ENCODE assay signal across 27 cellular contexts in the genomic region with DNA sequence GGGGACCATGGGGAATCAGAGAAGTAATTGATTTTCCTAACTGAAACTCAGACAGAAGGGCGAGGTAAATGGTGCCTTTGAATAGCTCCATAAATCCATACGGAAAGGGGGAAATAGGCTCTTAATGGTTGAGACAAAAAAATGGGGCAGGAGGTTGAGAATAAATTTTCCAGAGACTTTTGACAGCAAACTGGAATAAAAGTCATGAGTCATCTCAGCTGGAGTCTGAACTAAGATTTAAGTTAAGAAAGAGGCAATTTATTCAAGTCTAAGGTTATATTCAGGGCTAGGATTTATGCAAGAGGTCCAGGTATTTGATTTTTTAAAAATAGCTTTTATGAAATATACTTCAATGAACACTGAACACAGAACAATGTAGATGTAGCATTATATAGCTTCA.
"Had no signal": no experiment of that assay in that cellular context is flagged by ENCODE, and none has a peak within 500 bp of the region (broad histone marks: within the 10 kb centered on the region; RNA-seq: fewer than 3 reads in every experiment).

No MANE protein-coding gene starts in this region.

- ATAC-seq: activated T-cell treated with anti-CD3 and anti-CD28 coated beads, Interleukin-2, amount 50 U/mL, for 4 hours; activated T-helper 17 cell treated with anti-CD3 and anti-CD28 coated beads, Interleukin-2, amount 50 U/mL, for 72 hours; body of pancreas; esophagus mucosa; foreskin keratinocyte; gastrocnemius medialis; heart right ventricle; WTC11 had no signal

- H3K9me3 ChIP-seq: body of pancreas, colonic mucosa, gastrocnemius medialis, heart right ventricle had no signal

- H3K36me3 Mint-ChIP-seq: activated naive CD8-positive, alpha-beta T cell; WTC11 had no signal

- H3K4me3 ChIP-seq: body of pancreas, colonic mucosa, gastrocnemius medialis, heart right ventricle had no signal

- H3K27ac Mint-ChIP-seq: activated CD4-positive, alpha-beta memory T cell treated with anti-CD3 and anti-CD28 coated beads, Interleukin-2, amount 10 ng/mL, durations not matched to agents 7 days and 5 days; activated CD4-positive, alpha-beta T cell treated with anti-CD3 and anti-CD28 coated beads, Interleukin-2, amount 10 ng/mL, durations not matched to agents 7 days and 5 days; activated naive CD8-positive, alpha-beta T cell; activated T-helper 17 cell treated with anti-CD3 and anti-CD28 coated beads, Interleukin-2, amount 50 U/mL, for 72 hours; WTC11 had no signal

- H3K27me3 ChIP-seq: body of pancreas, colonic mucosa, gastrocnemius medialis had no signal

- H3K4me1 Mint-ChIP-seq: activated CD4-positive, alpha-beta memory T cell treated with anti-CD3 and anti-CD28 coated beads, Interleukin-2, amount 10 ng/mL, durations not matched to agents 7 days and 5 days; activated CD4-positive, alpha-beta T cell treated with anti-CD3 and anti-CD28 coated beads, Interleukin-2, amount 10 ng/mL, durations not matched to agents 7 days and 5 days; activated T-helper 17 cell treated with anti-CD3 and anti-CD28 coated beads, Interleukin-2, amount 50 U/mL, for 72 hours; WTC11 had no signal

- H3K4me1 ChIP-seq: body of pancreas, colonic mucosa, foreskin keratinocyte, gastrocnemius medialis, heart right ventricle had no signal

- H3K4me3 Mint-ChIP-seq: activated CD4-positive, alpha-beta memory T cell treated with anti-CD3 and anti-CD28 coated beads, Interleukin-2, amount 10 ng/mL, durations not matched to agents 7 days and 5 days; activated CD4-positive, alpha-beta T cell treated with anti-CD3 and anti-CD28 coated beads, Interleukin-2, amount 10 ng/mL, durations not matched to agents 7 days and 5 days; activated naive CD8-positive, alpha-beta T cell; activated T-cell treated with anti-CD3 and anti-CD28 coated beads, Interleukin-2, amount 50 U/mL, for 4 hours; activated T-helper 17 cell treated with anti-CD3 and anti-CD28 coated beads, Interleukin-2, amount 50 U/mL, for 72 hours; WTC11 had no signal

- DNase-seq: activated CD4-positive, alpha-beta memory T cell treated with anti-CD3 and anti-CD28 coated beads, Interleukin-2, amount 10 ng/mL, durations not matched to agents 7 days and 5 days; activated CD4-positive, alpha-beta T cell treated with anti-CD3 and anti-CD28 coated beads for 1 hour; activated CD4-positive, alpha-beta T cell treated with anti-CD3 and anti-CD28 coated beads for 4 hours; activated CD4-positive, alpha-beta T cell treated with anti-CD3 and anti-CD28 coated beads, Interleukin-2, amount 10 ng/mL, durations not matched to agents 7 days and 5 days; activated CD4-positive, alpha-beta T cell treated with anti-CD3 and anti-CD28 coated beads, Interleukin-2, amount 50 U/mL, for 4 hours; activated CD8-positive, alpha-beta memory T cell treated with anti-CD3 and anti-CD28 coated beads, Interleukin-2, amount 50 U/mL, for 48 hours; activated effector memory CD4-positive, alpha-beta T cell treated with Interleukin-2 at 50 U/mL for 16 hours; activated gamma-delta T cell treated with Interleukin-2 at 50 U/mL for 16 hours; activated naive CD4-positive, alpha-beta T cell treated with anti-CD3 and anti-CD28 coated beads, Interleukin-2, amount 50 U/mL, for 16 hours; activated naive CD4-positive, alpha-beta T cell treated with Interleukin-2 at 50 U/mL for 16 hours; activated T-cell treated with anti-CD3 and anti-CD28 coated beads for 4 hours; activated T-cell treated with anti-CD3 and anti-CD28 coated beads, Interleukin-2, amount 50 U/mL, for 4 hours; amniotic stem cell; anterior cingulate cortex; body of pancreas; caudate nucleus; colonic mucosa; effector CD8-positive, alpha-beta T cell; foreskin keratinocyte; gastrocnemius medialis; heart right ventricle; T-helper 2 cell had no signal

- H3K36me3 ChIP-seq: colonic mucosa, gastrocnemius medialis, heart right ventricle had no signal

- H3K27ac ChIP-seq: body of pancreas, colonic mucosa, foreskin keratinocyte, gastrocnemius medialis, heart right ventricle, VCaP had no signal

- H3K9me3 Mint-ChIP-seq: activated CD4-positive, alpha-beta memory T cell treated with anti-CD3 and anti-CD28 coated beads, Interleukin-2, amount 10 ng/mL, durations not matched to agents 7 days and 5 days; activated CD4-positive, alpha-beta T cell treated with anti-CD3 and anti-CD28 coated beads, Interleukin-2, amount 10 ng/mL, durations not matched to agents 7 days and 5 days; activated T-cell treated with anti-CD3 and anti-CD28 coated beads, Interleukin-2, amount 50 U/mL, for 4 hours; activated T-helper 17 cell treated with anti-CD3 and anti-CD28 coated beads, Interleukin-2, amount 50 U/mL, for 72 hours had no signal
